11 cellular contexts compared by ENCODE assay signal in the genomic region with DNA sequence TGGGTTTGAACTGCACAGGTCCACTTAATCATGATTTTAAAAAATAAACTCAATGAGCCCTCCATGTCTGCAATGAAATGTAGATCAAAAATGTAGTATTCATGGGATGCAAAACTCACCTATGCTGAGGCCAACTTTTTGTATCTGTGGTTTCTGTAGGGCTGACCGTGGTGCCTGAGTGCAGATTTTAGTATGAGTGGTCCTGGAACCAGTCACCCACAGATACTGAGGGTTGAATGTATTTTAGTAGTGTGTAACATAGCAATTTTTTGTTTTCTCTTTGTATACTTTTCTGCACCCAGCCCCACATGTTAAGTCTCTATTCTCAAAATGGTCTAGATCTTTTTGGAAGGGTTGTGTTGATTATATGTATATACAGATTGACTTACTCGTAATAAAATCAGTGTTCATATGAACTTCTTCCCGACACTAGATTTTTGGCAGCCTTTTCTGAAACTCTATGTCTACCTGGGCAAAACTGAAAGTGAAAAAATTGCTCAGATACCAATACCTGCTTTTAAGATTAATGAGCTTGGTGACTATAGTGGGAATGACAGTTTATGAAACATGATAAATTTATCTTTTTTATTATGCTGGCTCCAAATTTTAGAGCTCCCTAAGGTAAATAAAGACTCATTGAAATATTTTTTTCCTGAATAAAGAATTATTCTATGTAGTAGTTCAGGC. TPM values are rescaled to one million over a fixed set of nuclear protein-coding genes. Genes with fewer than 3 reads are reported as not detected.
DNase-seq lines count a peak whose midpoint lies in the region; ATAC-seq and TF ChIP-seq lines count a peak whose summit lies in the region.
"Had no signal": no experiment of that assay in that cellular context is flagged by ENCODE, and none has a peak within 500 bp of the region (broad histone marks: within the 10 kb centered on the region; RNA-seq: fewer than 3 reads in every experiment).

No MANE protein-coding gene starts in this region.

- H3K27me3 Mint-ChIP-seq in endodermal cell (ENCODE audit: insufficient read depth): no peaks in the 10 kb centered on the region

- TF ChIP-seq EP300 in tibial nerve (IDR thresholded peaks at IDR 0.05): no peak

- H3K4me1 ChIP-seq in endodermal cell (ENCODE audit: control insufficient read depth, insufficient read depth, low read length): no peaks in the 10 kb centered on the region
- H3K4me1 ChIP-seq in tibial nerve: peaks cover 0 to 25% (median 0%) of the 10 kb centered on the region in 4 donors
- H3K4me1 ChIP-seq in psoas muscle: no peaks in the 10 kb centered on the region

- H3K9me3 Mint-ChIP-seq in endodermal cell: no peaks in the 10 kb centered on the region

- TF ChIP-seq CTCF in endodermal cell (conservative IDR thresholded peaks at IDR 0.05) (no peak), tibial nerve (IDR thresholded peaks at IDR 0.05) (no peak), psoas muscle (IDR thresholded peaks at IDR 0.05) (no peak)

- H3K4me1 Mint-ChIP-seq in endodermal cell: peaks cover 59% of the 10 kb centered on the region

- H3K4me3 ChIP-seq in endodermal cell (ENCODE audit: low read length) (peak overlapping the region; percentile 39), tibial nerve (no peak overlapping the region), psoas muscle (no peak overlapping the region)
- H3K4me3 ChIP-seq: cardiac muscle cell had no signal

- no peak overlapping the region for H3K9ac ChIP-seq in endodermal cell (ENCODE audit: extremely low read depth, low read length, poor library complexity, severe bottlenecking)

- no peak for DNase-seq in endodermal cell
- no peak for DNase-seq in hypothalamus (lab: John Stamatoyannopoulos, UW)
- DNase-seq in tibial nerve (ENCODE audit: low spot score in 2 of 2): no peak
- DNase-seq in cerebellar nuclear complex (lab: John Stamatoyannopoulos, UW): no peak
- no peak for DNase-seq in psoas muscle
- DNase-seq: activated CD4-positive, CD25-positive, alpha-beta regulatory T cell treated with anti-CD3 and anti-CD28 coated beads, Interleukin-2, amount 50 U/mL, for 72 hours; nucleus accumbens had no signal

- no peak for TF ChIP-seq POLR2A in tibial nerve (IDR thresholded peaks at IDR 0.05)

- H3K27me3 ChIP-seq in endodermal cell (ENCODE audit: control insufficient read depth, insufficient read depth, low read length, poor library complexity, severe bottlenecking) (no peaks in the 10 kb centered on the region), tibial nerve (no peaks in the 10 kb centered on the region), psoas muscle (ENCODE audit: insufficient read depth in 3 of 3, low read length in 2 of 3) (no peaks in the 10 kb centered on the region)
- H3K27me3 ChIP-seq: cardiac muscle cell had no signal

- H3K36me3 Mint-ChIP-seq in endodermal cell (ENCODE audit: low read depth): peaks cover 27% of the 10 kb centered on the region

- ATAC-seq in GM18867 (IDR thresholded peaks at IDR 0.05; ENCODE audit: unreplicated experiment) (peak; percentile 78), GM21526 (IDR thresholded peaks at IDR 0.05; ENCODE audit: low FRiP score, unreplicated experiment) (peak; percentile 71), HG03280 (IDR thresholded peaks at IDR 0.05; ENCODE audit: unreplicated experiment) (peak; percentile 84), psoas muscle (no peak)

- intact Hi-C loops in psoas muscle (cut with DNase I): no loop called here

- no peak overlapping the region for H3K27ac Mint-ChIP-seq in endodermal cell

- no peak overlapping the region for H3K27ac ChIP-seq in endodermal cell (ENCODE audit: low read depth, low read length)
- no peak overlapping the region for H3K27ac ChIP-seq in tibial nerve
- no peak overlapping the region for H3K27ac ChIP-seq in psoas muscle
- H3K27ac ChIP-seq: cardiac muscle cell had no signal

- no peak overlapping the region for H3K4me3 Mint-ChIP-seq in endodermal cell

- H3K36me3 ChIP-seq in endodermal cell (ENCODE audit: control insufficient read depth, insufficient read depth, low read length) (peaks cover 98% of the 10 kb centered on the region), tibial nerve (peaks cover 0 to 31% (median 0%) of the 10 kb centered on the region in 3 donors), psoas muscle (ENCODE audit: insufficient read depth in 1 of 2, low read depth in 1 of 2) (peaks cover 0 to 6% of the 10 kb centered on the region in 2 donors)
- H3K36me3 ChIP-seq: cardiac muscle cell had no signal

- 95 to 100% methylated on average over 2 to 3 of the region's 3 CpGs for WGBS in endodermal cell (ENCODE audit: insufficient coverage in 1 of 2, insufficient read length in 1 of 2), 2 experiments
- WGBS in tibial nerve, 2 donors: 84 to 94% methylated on average over 3 of the region's 3 CpGs
- WGBS in psoas muscle, 3 donors: 73 to 86% (median 82%) methylated on average over 3 of the region's 3 CpGs

- peaks cover 18% of the 10 kb centered on the region for H3K9me3 ChIP-seq in endodermal cell (ENCODE audit: control insufficient read depth, low read length)
- H3K9me3 ChIP-seq in tibial nerve: no peaks in the 10 kb centered on the region
- no peaks in the 10 kb centered on the region for H3K9me3 ChIP-seq in psoas muscle

RNA-seq across cellular contexts. Expression of a gene that starts 51.6 kb away (rescaled TPM):
- total RNA-seq in endodermal cell (10 to 100 TPM; 29.7 to 46.9 TPM), tibial nerve (1 to 10 TPM; 3.7 to 9.2 (median 5.7) TPM), psoas muscle (10 to 100 TPM in 3 of 4 donors, 1 to 10 TPM in 1; 9.4 to 13.6 (median 11.4) TPM)
- polyA plus RNA-seq in endodermal cell (2013, experiment 1 of 2): 32.0 TPM
- 29.6 TPM for polyA plus RNA-seq in endodermal cell (2013, experiment 2 of 2)
- 10 to 100 TPM; 17.1 to 22.4 (median 18.8) TPM for polyA plus RNA-seq in psoas muscle

Comparison
In these comparisons a context has a peak if more than half of its experiments do, and no peak if none do; other contexts are left out.
1. ATAC-seq: peak in GM18867 (single experiment), GM21526 (single experiment) and HG03280 (single experiment); none in psoas muscle (0 of 4).